Comparison of ENCODE assay signal across 23 cellular contexts in the genomic region with DNA sequence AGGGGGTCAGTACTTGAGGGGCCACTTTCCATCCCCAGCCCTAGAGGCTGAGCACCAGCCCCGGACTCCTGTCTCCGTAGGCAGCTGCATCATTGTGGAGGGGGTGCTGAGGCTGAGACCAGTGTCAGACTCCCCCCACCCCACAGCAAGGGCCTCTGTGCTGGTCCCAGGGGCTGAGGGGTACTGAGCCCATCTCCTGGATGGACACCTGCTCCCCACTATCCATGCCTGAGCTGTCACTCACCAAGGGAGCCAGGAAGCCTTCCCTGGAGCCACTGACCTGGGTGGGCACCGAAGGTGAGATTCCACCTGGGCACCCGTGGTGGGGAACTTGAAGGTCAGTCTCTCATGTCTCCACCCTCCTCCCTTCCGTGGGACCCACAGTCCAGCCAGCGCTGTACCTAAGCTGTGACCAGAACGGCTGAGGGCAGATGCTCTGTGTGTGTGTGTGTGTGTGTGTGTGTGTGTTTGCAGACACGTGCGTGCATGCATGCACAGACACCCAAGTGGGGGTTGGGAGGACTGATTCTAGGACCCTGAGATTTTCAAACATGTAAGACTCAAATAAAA. TPM values are rescaled to one million over a fixed set of nuclear protein-coding genes. Genes with fewer than 3 reads are reported as not detected.
DNase-seq lines count a peak whose midpoint lies in the region; ATAC-seq, FAIRE-seq and TF ChIP-seq lines count a peak whose summit lies in the region.
"Had no signal": no experiment of that assay in that cellular context is flagged by ENCODE, and none has a peak within 500 bp of the region (broad histone marks: within the 10 kb centered on the region; RNA-seq: fewer than 3 reads in every experiment).

No MANE protein-coding gene starts in this region.

- no peak overlapping the region for H3K27ac ChIP-seq in neural progenitor cell
- H3K27ac ChIP-seq: BLaER1 treated with 17β-estradiol and CSF1 and Interleukin-3, amounts not matched to agents 10 nM and 100 nM; HL-60 had no signal

- no peak for FAIRE-seq in GM12892 (lab: Jason Lieb, UNC)
- FAIRE-seq: GM12878, GM19239, H54 had no signal

- H3K27me3 Mint-ChIP-seq in CD14-positive monocyte (ENCODE audit: low read depth in 3 of 3) = peaks cover 6 to 18% (median 17%) of the 10 kb centered on the region in 3 donors
- no peaks in the 10 kb centered on the region for H3K27me3 Mint-ChIP-seq in WTC11 (ENCODE audit: low read depth)
- peaks cover 7% of the 10 kb centered on the region for H3K27me3 Mint-ChIP-seq in neural progenitor cell (ENCODE audit: insufficient read depth, low read depth)
- H3K27me3 Mint-ChIP-seq: CD4-positive, CD25-positive, alpha-beta regulatory T cell had no signal

- POLR2A ChIA-PET in WTC11 (lab: Charles Lee) = no interaction called here

- H3K36me3 ChIP-seq in neural progenitor cell = no peaks in the 10 kb centered on the region
- H3K36me3 ChIP-seq: BLaER1 treated with 17β-estradiol and CSF1 and Interleukin-3, amounts not matched to agents 10 nM and 100 nM had no signal

- DNase-seq in CD14-positive monocyte (ENCODE audit: low spot score) (peak; percentile 22), WTC11 (ENCODE audit: low spot score) (peak; percentile 5), neural progenitor cell (ENCODE audit: low spot score) (no peak), sciatic nerve (ENCODE audit: low spot score) (peak; percentile 38), GM12892 (ENCODE audit: insufficient read length) (no peak), NCI-H2196 treated with DMSO at 0.1 percent for 48 hours (lab: John Stamatoyannopoulos, UW; ENCODE audit: unreplicated experiment) (no peak)
- DNase-seq: CD4-positive, CD25-positive, alpha-beta regulatory T cell; CD8-positive, alpha-beta memory T cell; COR-L47; DMS 273 treated with DMSO at 0.1 percent for 48 hours; DMS53; DND-41; EL; HCEC 1CT had no signal

- H3K4me3 Mint-ChIP-seq in CD14-positive monocyte = no peak overlapping the region
- H3K4me3 Mint-ChIP-seq in WTC11 = no peak overlapping the region
- H3K4me3 Mint-ChIP-seq in neural progenitor cell = no peak overlapping the region
- H3K4me3 Mint-ChIP-seq: B cell; CD4-positive, CD25-positive, alpha-beta regulatory T cell; CD8-positive, alpha-beta memory T cell; GM23338 had no signal

- H3K4me1 ChIP-seq in neural progenitor cell = peaks cover 25% of the 10 kb centered on the region

- peaks cover 36% of the 10 kb centered on the region for H4K20me1 ChIP-seq in neural progenitor cell (ENCODE audit: low read depth)

- H3K27ac Mint-ChIP-seq in CD14-positive monocyte = no peak overlapping the region
- H3K27ac Mint-ChIP-seq in WTC11 = no peak overlapping the region
- H3K27ac Mint-ChIP-seq in neural progenitor cell = no peak overlapping the region
- H3K27ac Mint-ChIP-seq: B cell; CD4-positive, CD25-positive, alpha-beta regulatory T cell; CD8-positive, alpha-beta memory T cell; GM23338 had no signal

- H3K9me3 ChIP-seq in neural progenitor cell (ENCODE audit: low read depth) = no peaks in the 10 kb centered on the region

- H2AFZ ChIP-seq in neural progenitor cell (replicated peaks) = no peak overlapping the region
- H2AFZ ChIP-seq: GM23338 had no signal

- H3K9me3 Mint-ChIP-seq in CD14-positive monocyte = peaks cover 0 to 5% (median 0%) of the 10 kb centered on the region in 7 donors
- H3K9me3 Mint-ChIP-seq in WTC11 = no peaks in the 10 kb centered on the region
- H3K9me3 Mint-ChIP-seq in neural progenitor cell = no peaks in the 10 kb centered on the region
- H3K9me3 Mint-ChIP-seq: CD4-positive, CD25-positive, alpha-beta regulatory T cell; CD8-positive, alpha-beta memory T cell had no signal

- H3K4me1 Mint-ChIP-seq in CD14-positive monocyte = no peaks in the 10 kb centered on the region
- H3K4me1 Mint-ChIP-seq in WTC11 = peaks cover 23% of the 10 kb centered on the region
- peaks cover 19% of the 10 kb centered on the region for H3K4me1 Mint-ChIP-seq in neural progenitor cell
- H3K4me1 Mint-ChIP-seq: B cell; CD4-positive, CD25-positive, alpha-beta regulatory T cell; CD8-positive, alpha-beta memory T cell had no signal

- no peak for TF ChIP-seq POLR2A in GM12892 (IDR thresholded peaks at IDR 0.05; ENCODE audit: low read depth, low read length)

- CTCF ChIA-PET in WTC11 (lab: Charles Lee) = interaction anchor here (0.9 to 4.1 kb wide), 7 partner anchors 9 to 297 kb away, joined by 3 to 24 read pairs (median 5); partner anchors contain the start of gene DISP3

- TF ChIP-seq CTCF in CD14-positive monocyte (IDR thresholded peaks at IDR 0.05) = no peak
- no peak for TF ChIP-seq CTCF in WTC11 (IDR thresholded peaks at IDR 0.05)
- TF ChIP-seq CTCF in neural progenitor cell (IDR thresholded peaks at IDR 0.05) = no peak

- no peaks in the 10 kb centered on the region for H3K36me3 Mint-ChIP-seq in CD14-positive monocyte
- H3K36me3 Mint-ChIP-seq in WTC11 = 0 out of 2 replicates have a peak, but pooled peaks cover 3% of the 10 kb centered on the region
- peaks cover 2% of the 10 kb centered on the region for H3K36me3 Mint-ChIP-seq in neural progenitor cell
- H3K36me3 Mint-ChIP-seq: CD4-positive, CD25-positive, alpha-beta regulatory T cell; CD8-positive, alpha-beta memory T cell had no signal

- peak overlapping the region; percentile 67 for H3K4me2 ChIP-seq in neural progenitor cell
- H3K4me2 ChIP-seq: BLaER1 treated with 17β-estradiol and CSF1 and Interleukin-3, amounts not matched to agents 10 nM and 100 nM; GM23338 had no signal

- no peak overlapping the region for H3K4me3 ChIP-seq in neural progenitor cell
- H3K4me3 ChIP-seq: BLaER1 treated with 17β-estradiol and CSF1 and Interleukin-3, amounts not matched to agents 10 nM and 100 nM; GM12878; GM23338 had no signal

- H3K9ac ChIP-seq in neural progenitor cell = no peak overlapping the region
- H3K9ac ChIP-seq: BLaER1 treated with 17β-estradiol and CSF1 and Interleukin-3, amounts not matched to agents 10 nM and 100 nM had no signal

- H3K79me2 ChIP-seq in neural progenitor cell (ENCODE audit: low read depth) = no peaks in the 10 kb centered on the region

- no peak for ATAC-seq in WTC11
- ATAC-seq in sciatic nerve = no peak
- ATAC-seq in GM21619 (IDR thresholded peaks at IDR 0.05; ENCODE audit: unreplicated experiment) = no peak
- ATAC-seq: GM12878 had no signal

- intact Hi-C loops in CD14-positive monocyte (cut with micrococcal nuclease) (no loop called here), sciatic nerve (cut with DNase I) (no loop called here)

- no peaks in the 10 kb centered on the region for H3K27me3 ChIP-seq in neural progenitor cell

- H3F3A ChIP-seq in neural progenitor cell (ENCODE audit: low read depth) = peaks cover 20% of the 10 kb centered on the region

TF ChIP-seq in WTC11, 78 proteins besides CTCF, POLR2A, EP300 and RAD21:
- TF ChIP-seq MAX (CRISPR knock-in tag; IDR thresholded peaks at IDR 0.05) = no peak
- no peak for TF ChIP-seq IRF2 (CRISPR knock-in tag; IDR thresholded peaks at IDR 0.05; ENCODE audit: borderline replicate concordance, low read depth)
- TF ChIP-seq, protein P1, sequence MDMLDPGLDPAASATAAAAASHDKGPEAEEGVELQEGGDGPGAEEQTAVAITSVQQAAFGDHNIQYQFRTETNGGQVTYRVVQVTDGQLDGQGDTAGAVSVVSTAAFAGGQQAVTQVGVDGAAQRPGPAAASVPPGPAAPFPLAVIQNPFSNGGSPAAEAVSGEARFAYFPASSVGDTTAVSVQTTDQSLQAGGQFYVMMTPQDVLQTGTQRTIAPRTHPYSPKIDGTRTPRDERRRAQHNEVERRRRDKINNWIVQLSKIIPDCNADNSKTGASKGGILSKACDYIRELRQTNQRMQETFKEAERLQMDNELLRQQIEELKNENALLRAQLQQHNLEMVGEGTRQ (CRISPR knock-in tag; IDR thresholded peaks at IDR 0.05) = no peak
- TF ChIP-seq ZNF263 (CRISPR knock-in tag; IDR thresholded peaks at IDR 0.05; ENCODE audit: low read depth) = no peak

RNA-seq across cellular contexts. Expression of gene DISP3, which starts 9.3 kb away (rescaled TPM):
- polyA plus RNA-seq in CD14-positive monocyte = not detected
- total RNA-seq in WTC11 (2021) (5.9 to 6.1 TPM (median 6.0 TPM) in 3 replicates), neural progenitor cell (ENCODE audit: low replicate concordance) (2.0 and 3.4 TPM in 2 replicates), sciatic nerve (0.18 TPM)
- polyA plus RNA-seq in GM12892 (2012; ENCODE audit: missing spikeins) = 0.06 TPM
- total RNA-seq: G401 had no signal

Comparison
In these comparisons a context has a peak if more than half of its experiments do, and no peak if none do; other contexts are left out.
1. DNase-seq: peak in CD14-positive monocyte (single experiment), WTC11 (single experiment) and sciatic nerve (single experiment); none in neural progenitor cell (single experiment), GM12892 (single experiment) and NCI-H2196 treated with DMSO at 0.1 percent for 48 hours (single experiment).